Comparison of ENCODE assay signal across 27 cellular contexts in the genomic region with DNA sequence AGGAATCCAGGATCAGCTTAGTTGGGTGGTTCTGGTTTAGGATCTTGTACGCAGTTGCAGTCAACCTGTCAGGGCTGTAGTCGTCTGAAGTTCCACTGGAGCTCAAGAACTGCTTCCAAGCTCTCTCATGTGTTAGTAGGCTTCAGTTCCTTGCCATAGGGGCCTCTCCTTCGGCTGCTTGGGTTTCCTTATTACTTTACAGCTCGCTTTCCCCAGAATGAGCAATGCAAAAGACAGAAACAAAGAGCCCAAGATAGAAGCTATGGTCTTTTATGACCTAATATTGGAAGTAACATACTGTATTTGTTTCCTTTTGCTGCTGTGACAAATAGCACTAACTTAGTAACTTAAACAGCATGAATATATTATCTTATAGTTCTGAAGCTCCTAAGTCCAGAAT.
"Had no signal": no experiment of that assay in that cellular context is flagged by ENCODE, and none has a peak within 500 bp of the region (broad histone marks: within the 10 kb centered on the region; RNA-seq: fewer than 3 reads in every experiment).

No MANE protein-coding gene starts in this region.

- H3K27me3 ChIP-seq: brain microvascular endothelial cell, colonic mucosa, esophagus squamous epithelium, gastroesophageal sphincter had no signal

- H3K36me3 ChIP-seq: brain microvascular endothelial cell, colonic mucosa, esophagus squamous epithelium, gastroesophageal sphincter, WERI-Rb-1 had no signal

- H3K4me3 ChIP-seq: colonic mucosa, esophagus squamous epithelium, gastroesophageal sphincter had no signal

- H3K4me1 ChIP-seq: colonic mucosa, esophagus squamous epithelium, gastroesophageal sphincter had no signal

- H3K9me3 ChIP-seq: colonic mucosa, esophagus squamous epithelium, gastroesophageal sphincter had no signal

- H3K27ac ChIP-seq: brain microvascular endothelial cell, colonic mucosa, epithelial cell of prostate, esophagus squamous epithelium, gastroesophageal sphincter, WERI-Rb-1 had no signal

- DNase-seq: activated B cell treated with CpG ODN at 0.5 μM for 24 hours; activated CD4-positive, alpha-beta memory T cell treated with anti-CD3 and anti-CD28 coated beads, Interleukin-2, amount 10 ng/mL, durations not matched to agents 7 days and 5 days; activated CD4-positive, alpha-beta T cell treated with anti-CD3 and anti-CD28 coated beads, Interleukin-2, amount 10 ng/mL, durations not matched to agents 7 days and 5 days; activated CD4-positive, alpha-beta T cell treated with anti-CD3 and anti-CD28 coated beads, Interleukin-2, amount 50 U/mL, for 4 hours; activated CD8-positive, alpha-beta memory T cell treated with anti-CD3 and anti-CD28 coated beads, Interleukin-2, amount 50 U/mL, for 48 hours; activated effector memory CD4-positive, alpha-beta T cell treated with Interleukin-2 at 50 U/mL for 16 hours; activated gamma-delta T cell treated with Interleukin-2 at 50 U/mL for 16 hours; activated naive CD4-positive, alpha-beta T cell treated with anti-CD3 and anti-CD28 coated beads, Interleukin-2, amount 50 U/mL, for 16 hours; activated naive CD4-positive, alpha-beta T cell treated with Interleukin-2 at 50 U/mL for 16 hours; activated T-cell treated with anti-CD3 and anti-CD28 coated beads for 4 hours; activated T-cell treated with anti-CD3 and anti-CD28 coated beads, Interleukin-2, amount 50 U/mL, for 24 hours; activated T-cell treated with anti-CD3 and anti-CD28 coated beads, Interleukin-2, amount 50 U/mL, for 72 hours; amniotic stem cell; anterior cingulate cortex; brain microvascular endothelial cell; central memory CD4-positive, alpha-beta T cell; cerebellar nuclear complex; colonic mucosa; effector CD8-positive, alpha-beta T cell; esophagus squamous epithelium; T-helper 1 cell; T-helper 17 cell; T1000; WERI-Rb-1 had no signal

- ATAC-seq: activated CD4-positive, CD25-positive, alpha-beta regulatory T cell treated with anti-CD3 and anti-CD28 coated beads, Interleukin-2, amount 50 U/mL, for 24 hours; gastroesophageal sphincter; T-helper 17 cell had no signal
